In genomic region chr20:49668181-49668877, GRCh38 we compare ENCODE assay signal across 8 cellular contexts. TPM values are rescaled to one million over a fixed set of nuclear protein-coding genes. Genes with fewer than 3 reads are reported as not detected.
A peak's percentile ranks its signal among the peaks of the same experiment; 100 is the strongest.
DNase-seq lines count a peak whose midpoint lies in the region; ATAC-seq lines count a peak whose summit lies in the region.

No MANE protein-coding gene starts in this region.

- ATAC-seq in GM19452 (IDR thresholded peaks at IDR 0.05; ENCODE audit: unreplicated experiment): peak; percentile 72
- ATAC-seq in HG03439 (IDR thresholded peaks at IDR 0.05; ENCODE audit: unreplicated experiment): peak; percentile 52

- peak; percentile 53 to 56 for DNase-seq in activated CD4-positive, alpha-beta T cell treated with anti-CD3 and anti-CD28 coated beads, Interleukin-2, amount 50 U/mL, for 4 hours
- DNase-seq in germinal center (ENCODE audit: low spot score) (peak; percentile 85), NCI-H1436 treated with DMSO at 0.1 percent for 48 hours (lab: John Stamatoyannopoulos, UW) (no peak), NCI-H1436 (lab: John Stamatoyannopoulos, UW) (no peak), mesenteric fat pad (ENCODE audit: low spot score) (no peak)
- peak; percentile 57 for DNase-seq in stimulated activated CD8-positive, alpha-beta memory T cell treated with anti-CD3 and anti-CD28 coated beads, Interleukin-12 subunit alpha, Interleukin-12 subunit beta, amount 100 ng/mL, for 24 hours (ENCODE audit: extremely low read depth)

RNA-seq across cellular contexts. Expression of gene B4GALT5, which starts 45.3 kb away (rescaled TPM):
- 54.2 TPM for total RNA-seq in mesenteric fat pad

Comparison
In these comparisons a context has a peak if more than half of its experiments do, and no peak if none do; other contexts are left out.
1. DNase-seq: peak in activated CD4-positive, alpha-beta T cell treated with anti-CD3 and anti-CD28 coated beads, Interleukin-2, amount 50 U/mL, for 4 hours (2 of 2), germinal center (single experiment) and stimulated activated CD8-positive, alpha-beta memory T cell treated with anti-CD3 and anti-CD28 coated beads, Interleukin-12 subunit alpha, Interleukin-12 subunit beta, amount 100 ng/mL, for 24 hours (single experiment); none in NCI-H1436 treated with DMSO at 0.1 percent for 48 hours (single experiment), NCI-H1436 (single experiment) and mesenteric fat pad (single experiment).